8 cellular contexts compared by ENCODE assay signal in the genomic region with DNA sequence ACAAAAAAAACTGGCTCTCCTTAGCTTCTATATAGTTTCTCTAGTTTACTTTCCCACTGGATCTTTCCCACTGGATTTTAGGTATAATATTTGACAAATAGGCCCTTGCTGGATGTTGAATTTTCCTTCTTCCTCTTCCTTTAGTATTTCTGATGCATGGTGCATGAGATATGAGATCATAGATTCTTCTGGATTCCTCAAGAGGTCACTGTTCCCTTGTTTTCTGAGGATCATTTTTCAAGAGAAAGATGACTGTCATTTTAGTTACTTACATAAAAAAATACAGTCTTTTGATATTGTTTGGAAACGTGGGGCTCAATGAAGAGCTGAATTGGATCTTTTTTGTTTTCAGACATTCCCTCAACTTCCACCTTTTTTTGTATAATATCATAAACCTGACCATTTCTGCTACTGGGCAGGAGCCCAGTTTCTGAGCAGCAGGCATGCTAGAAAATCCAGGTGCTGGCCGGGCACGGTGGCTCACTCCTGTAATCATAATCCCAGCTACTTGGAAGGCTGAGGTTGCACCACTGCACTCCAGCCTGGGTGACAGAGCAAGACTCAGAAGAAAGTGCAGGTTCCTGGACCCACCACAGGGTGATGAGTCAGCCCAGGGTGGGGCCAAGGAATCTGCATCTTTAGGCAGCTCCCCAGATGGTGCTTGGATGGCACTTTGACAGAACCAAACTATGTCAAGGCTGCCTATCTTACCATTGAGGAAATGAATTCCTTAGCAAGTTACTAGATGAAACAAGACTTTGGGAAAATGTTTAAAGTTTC.
DNase-seq lines count a peak whose midpoint lies in the region; ATAC-seq, FAIRE-seq and TF ChIP-seq lines count a peak whose summit lies in the region.

No MANE protein-coding gene starts in this region.

- no peak overlapping the region for H3K9ac ChIP-seq in kidney (ENCODE audit: low read length in 2 of 2)

- FAIRE-seq in kidney (lab: Jason Lieb, UNC): no peak

- no peaks in the 10 kb centered on the region for H3K36me3 Mint-ChIP-seq in T-helper 2 cell treated with Interferon-gamma antibody and Interleukin-4, amounts not matched to agents 5 μg/mL and 100 μg/mL, for 36 hours (ENCODE audit: low read depth)

- WGBS in adrenal gland, 4 donors: 41 to 58% (median 47%) methylated on average over 3 of the region's 3 CpGs

- DNase-seq in NCI-H446 treated with DMSO at 0.1 percent for 48 hours (lab: John Stamatoyannopoulos, UW): peak; percentile 0
- no peak for DNase-seq in NCI-H446 (lab: John Stamatoyannopoulos, UW)
- peak; percentile 58 for DNase-seq in MV-4-11 (lab: John Stamatoyannopoulos, UW)
- no peak for DNase-seq in adrenal gland
- DNase-seq in kidney: no peak
- DNase-seq in mesenteric fat pad (ENCODE audit: low spot score): no peak
- no peak for DNase-seq in T-helper 2 cell treated with Interferon-gamma antibody and Interleukin-4, amounts not matched to agents 5 μg/mL and 100 μg/mL, for 36 hours (ENCODE audit: low spot score)

- no peak for TF ChIP-seq POLR2A in adrenal gland (IDR thresholded peaks at IDR 0.05)

- H3K4me1 ChIP-seq in adrenal gland (replicated peaks in 1 of 2): no peaks in the 10 kb centered on the region
- H3K4me1 ChIP-seq in kidney (ENCODE audit: control insufficient read depth in 1 of 2, insufficient read depth in 1 of 2, low read depth in 1 of 2, low read length in 2 of 2): no peaks in the 10 kb centered on the region

- no peaks in the 10 kb centered on the region for H3K4me1 Mint-ChIP-seq in T-helper 2 cell treated with Interferon-gamma antibody and Interleukin-4, amounts not matched to agents 5 μg/mL and 100 μg/mL, for 36 hours (ENCODE audit: low read depth)

- H3K4me3 ChIP-seq in adrenal gland (no peak overlapping the region), kidney (ENCODE audit: low read length in 2 of 2) (no peak overlapping the region)

- TF ChIP-seq CTCF in adrenal gland (IDR thresholded peaks at IDR 0.05) (peak; percentile 36 to 58 (median 42)), kidney (IDR thresholded peaks at IDR 0.05; ENCODE audit: borderline replicate concordance, extremely low read depth, insufficient read depth) (peak; percentile 26)

- H3K27me3 ChIP-seq in adrenal gland: no peaks in the 10 kb centered on the region

- no peak for ATAC-seq in GM18870 (IDR thresholded peaks at IDR 0.05; ENCODE audit: unreplicated experiment)

- H3K27ac Mint-ChIP-seq in T-helper 2 cell treated with Interferon-gamma antibody and Interleukin-4, amounts not matched to agents 5 μg/mL and 100 μg/mL, for 36 hours: no peak overlapping the region

- H3K36me3 ChIP-seq in adrenal gland (replicated peaks in 1 of 2) (no peaks in the 10 kb centered on the region), kidney (ENCODE audit: control insufficient read depth in 1 of 2, insufficient read depth in 2 of 2, low read length in 2 of 2) (peaks cover 26 to 33% of the 10 kb centered on the region in 2 donors)

- H3K4me3 Mint-ChIP-seq in T-helper 2 cell treated with Interferon-gamma antibody and Interleukin-4, amounts not matched to agents 5 μg/mL and 100 μg/mL, for 36 hours: no peak overlapping the region

- H3K9me3 ChIP-seq in adrenal gland (replicated peaks in 1 of 3): no peaks in the 10 kb centered on the region
- H3K9me3 ChIP-seq in kidney (ENCODE audit: control insufficient read depth in 1 of 2, low read length in 2 of 2): no peaks in the 10 kb centered on the region

- no peak overlapping the region for H3K27ac ChIP-seq in adrenal gland
- no peak overlapping the region for H3K27ac ChIP-seq in kidney (ENCODE audit: low read depth in 2 of 2, low read length in 2 of 2)

- H3K9me3 Mint-ChIP-seq in T-helper 2 cell treated with Interferon-gamma antibody and Interleukin-4, amounts not matched to agents 5 μg/mL and 100 μg/mL, for 36 hours: no peaks in the 10 kb centered on the region

- H3K27me3 Mint-ChIP-seq in T-helper 2 cell treated with Interferon-gamma antibody and Interleukin-4, amounts not matched to agents 5 μg/mL and 100 μg/mL, for 36 hours (ENCODE audit: low read depth): no peaks in the 10 kb centered on the region

- intact Hi-C loops in adrenal gland (cut with DNase I): loop anchor here in 1 of 2 donors (5.0 kb wide), 1 partner anchor 286 kb away; no protein-coding TSS in a partner anchor
- intact Hi-C loops in kidney (cut with DNase I): no loop called here

Comparison
In these comparisons a context has a peak if more than half of its experiments do, and no peak if none do; other contexts are left out.
1. DNase-seq: peak in NCI-H446 treated with DMSO at 0.1 percent for 48 hours (single experiment) and MV-4-11 (single experiment); none in NCI-H446 (0 of 2), adrenal gland (0 of 7), kidney (single experiment), mesenteric fat pad (single experiment) and T-helper 2 cell treated with Interferon-gamma antibody and Interleukin-4, amounts not matched to agents 5 μg/mL and 100 μg/mL, for 36 hours (single experiment).